ENCODE assay signal across 25 cellular contexts in the genomic region with DNA sequence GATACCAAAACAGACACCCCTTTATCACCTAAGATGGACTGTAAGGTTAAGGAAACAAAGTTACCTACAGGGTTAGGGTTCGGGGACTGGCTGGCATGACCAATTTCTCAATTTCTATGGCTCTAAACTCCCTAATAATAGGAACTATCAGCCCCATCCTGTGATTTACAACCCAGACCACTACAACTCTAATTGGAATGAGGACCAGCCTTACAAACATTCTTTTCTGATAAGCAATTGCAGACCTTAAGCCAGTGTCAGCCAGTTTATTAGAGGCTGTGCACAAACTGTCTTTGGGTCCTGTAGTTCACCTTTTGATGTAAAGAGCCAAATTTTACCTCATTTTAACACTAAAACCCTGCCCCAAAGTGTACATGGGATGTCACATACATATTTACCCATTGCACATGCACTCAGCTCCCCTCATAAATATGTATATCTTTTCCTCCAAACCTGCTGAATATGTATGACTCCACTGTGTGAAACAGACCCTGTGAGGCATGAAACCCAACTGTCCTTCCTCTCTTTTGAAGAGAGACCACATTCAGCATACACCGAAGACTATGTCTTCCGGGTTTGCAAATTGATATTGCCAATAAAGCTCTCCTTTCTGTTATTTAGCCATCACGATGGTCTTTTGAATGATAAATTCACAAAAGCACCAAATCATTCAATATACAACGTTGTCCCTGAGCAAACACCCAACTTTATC. TPM values are rescaled to one million over a fixed set of nuclear protein-coding genes. Genes with fewer than 3 reads are reported as not detected.
DNase-seq lines count a peak whose midpoint lies in the region; ATAC-seq, FAIRE-seq and TF ChIP-seq lines count a peak whose summit lies in the region.
"Had no signal": no experiment of that assay in that cellular context is flagged by ENCODE, and none has a peak within 500 bp of the region (broad histone marks: within the 10 kb centered on the region; RNA-seq: fewer than 3 reads in every experiment).

No MANE protein-coding gene starts in this region.

- H3K4me2 ChIP-seq in keratinocyte (ENCODE audit: control insufficient read depth, extremely low read depth, insufficient read depth, low read depth, low read length): no peak overlapping the region
- H3K4me2 ChIP-seq: hepatocyte had no signal

- H3K9me1 ChIP-seq in keratinocyte (ENCODE audit: control insufficient read depth, extremely low read depth, insufficient read depth, low read length): no peaks in the 10 kb centered on the region

- ATAC-seq in GM18502 (IDR thresholded peaks at IDR 0.05; ENCODE audit: poor library complexity, unreplicated experiment): peak; percentile 80
- peak; percentile 57 for ATAC-seq in GM21619 (IDR thresholded peaks at IDR 0.05; ENCODE audit: unreplicated experiment)
- ATAC-seq in HG03460 (IDR thresholded peaks at IDR 0.05; ENCODE audit: unreplicated experiment): peak; percentile 57
- ATAC-seq in activated naive CD4-positive, alpha-beta T cell treated with anti-CD3 and anti-CD28 coated beads, Interleukin-2, amount 50 U/mL, for 72 hours: no peak
- no peak for ATAC-seq in HG02885 (IDR thresholded peaks at IDR 0.05; ENCODE audit: poor library complexity, unreplicated experiment)
- ATAC-seq: activated T-cell treated with anti-CD3 and anti-CD28 coated beads, Interleukin-2, amount 50 U/mL, for 72 hours; Panc1; stimulated activated effector memory CD8-positive, alpha-beta T cell treated with anti-CD3 and anti-CD28 coated beads, Interleukin-12 subunit alpha, Interleukin-12 subunit beta, amount 100 ng/mL, for 72 hours; T-cell had no signal

- no peaks in the 10 kb centered on the region for H3K9me3 ChIP-seq in keratinocyte (ENCODE audit: control insufficient read depth, low read depth, low read length)
- no peaks in the 10 kb centered on the region for H3K9me3 ChIP-seq in CD8-positive, alpha-beta memory T cell (ENCODE audit: low read length)
- H3K9me3 ChIP-seq: BE2C, left ventricle myocardium inferior, right atrium auricular region, vagina had no signal

- H3K36me3 Mint-ChIP-seq in activated naive CD4-positive, alpha-beta T cell treated with anti-CD3 and anti-CD28 coated beads, Interleukin-2, amount 50 U/mL, for 72 hours: no peaks in the 10 kb centered on the region
- no peaks in the 10 kb centered on the region for H3K36me3 Mint-ChIP-seq in CD8-positive, alpha-beta memory T cell
- H3K36me3 Mint-ChIP-seq: stimulated activated effector memory CD8-positive, alpha-beta T cell treated with anti-CD3 and anti-CD28 coated beads, Interleukin-12 subunit alpha, Interleukin-12 subunit beta, amount 100 ng/mL, for 72 hours; T-cell had no signal

- peaks cover 13 to 25% of the 10 kb centered on the region in 2 donors for H3K27me3 Mint-ChIP-seq in CD8-positive, alpha-beta memory T cell

- no peak for TF ChIP-seq CTCF in keratinocyte (optimal IDR thresholded peaks at IDR 0.05 in 1 of 3, IDR thresholded peaks at IDR 0.05 in 1 of 3, conservative IDR thresholded peaks at IDR 0.05 in 1 of 3; ENCODE audit: extremely low read depth in 1 of 3, insufficient read depth in 2 of 3, low read length in 3 of 3)
- no peak for TF ChIP-seq CTCF in GM13977 (IDR thresholded peaks at IDR 0.05; ENCODE audit: extremely low read depth, insufficient read depth, missing control alignments)

- dilution Hi-C loops in keratinocyte (cut with MboI; ENCODE audit: extremely low pct_ligation_motif_present, low sequenced_read_pairs): no loop called here

- H3K79me2 ChIP-seq in keratinocyte (ENCODE audit: control insufficient read depth, insufficient read depth, low read length): no peaks in the 10 kb centered on the region
- H3K79me2 ChIP-seq: hepatocyte had no signal

- H3K4me1 Mint-ChIP-seq in CD8-positive, alpha-beta memory T cell: no peaks in the 10 kb centered on the region
- H3K4me1 Mint-ChIP-seq: nephron; stimulated activated effector memory CD8-positive, alpha-beta T cell treated with anti-CD3 and anti-CD28 coated beads, Interleukin-12 subunit alpha, Interleukin-12 subunit beta, amount 100 ng/mL, for 72 hours; T-cell had no signal

- no peak overlapping the region for H3K4me3 Mint-ChIP-seq in CD8-positive, alpha-beta memory T cell
- H3K4me3 Mint-ChIP-seq: activated T-cell treated with anti-CD3 and anti-CD28 coated beads, Interleukin-2, amount 50 U/mL, for 72 hours; nephron; stimulated activated effector memory CD8-positive, alpha-beta T cell treated with anti-CD3 and anti-CD28 coated beads, Interleukin-12 subunit alpha, Interleukin-12 subunit beta, amount 100 ng/mL, for 72 hours; T-cell had no signal

- no peaks in the 10 kb centered on the region for H3K9me3 Mint-ChIP-seq in activated naive CD4-positive, alpha-beta T cell treated with anti-CD3 and anti-CD28 coated beads, Interleukin-2, amount 50 U/mL, for 72 hours
- H3K9me3 Mint-ChIP-seq in CD8-positive, alpha-beta memory T cell: no peaks in the 10 kb centered on the region
- H3K9me3 Mint-ChIP-seq: activated T-cell treated with anti-CD3 and anti-CD28 coated beads, Interleukin-2, amount 50 U/mL, for 72 hours; nephron; stimulated activated effector memory CD8-positive, alpha-beta T cell treated with anti-CD3 and anti-CD28 coated beads, Interleukin-12 subunit alpha, Interleukin-12 subunit beta, amount 100 ng/mL, for 72 hours; T-cell had no signal

- no peak for DNase-seq in keratinocyte (ENCODE audit: low read depth, low spot score)
- no peak for DNase-seq in GM13977 (ENCODE audit: low spot score)
- no peak for DNase-seq in activated naive CD4-positive, alpha-beta T cell treated with anti-CD3 and anti-CD28 coated beads, Interleukin-2, amount 50 U/mL, for 72 hours (ENCODE audit: low spot score in 2 of 2)
- no peak for DNase-seq in CD8-positive, alpha-beta memory T cell
- DNase-seq: activated CD4-positive, alpha-beta T cell treated with anti-CD3 and anti-CD28 coated beads for 4 hours; activated T-cell treated with anti-CD3 and anti-CD28 coated beads, Interleukin-2, amount 50 U/mL, for 72 hours; BE2C; DMS79 treated with DMSO at 0.1 percent for 48 hours; MV-4-11; NCI-H345; stimulated activated CD4-positive, alpha-beta T cell treated with anti-CD3 and anti-CD28 coated beads, Interleukin-4, amount 100 ng/mL, for 1 hour; T-cell had no signal

- H3K27ac Mint-ChIP-seq in activated naive CD4-positive, alpha-beta T cell treated with anti-CD3 and anti-CD28 coated beads, Interleukin-2, amount 50 U/mL, for 72 hours: no peak overlapping the region
- no peak overlapping the region for H3K27ac Mint-ChIP-seq in CD8-positive, alpha-beta memory T cell
- H3K27ac Mint-ChIP-seq: activated T-cell treated with anti-CD3 and anti-CD28 coated beads, Interleukin-2, amount 50 U/mL, for 72 hours; nephron; stimulated activated effector memory CD8-positive, alpha-beta T cell treated with anti-CD3 and anti-CD28 coated beads, Interleukin-12 subunit alpha, Interleukin-12 subunit beta, amount 100 ng/mL, for 72 hours; T-cell had no signal

- H3K4me3 ChIP-seq in keratinocyte (ENCODE audit: control insufficient read depth in 2 of 3, extremely low read depth in 1 of 3, insufficient read depth in 2 of 3, low read depth in 1 of 3, low read length in 3 of 3): no peak overlapping the region
- H3K4me3 ChIP-seq in CD8-positive, alpha-beta memory T cell (ENCODE audit: low read length): no peak overlapping the region
- H3K4me3 ChIP-seq: coronary artery, hepatocyte, left ventricle myocardium inferior, right atrium auricular region, vagina had no signal

- no peak overlapping the region for H2AFZ ChIP-seq in keratinocyte (ENCODE audit: control insufficient read depth, low read length)
- H2AFZ ChIP-seq: hepatocyte had no signal

- CTCF ChIA-PET in CD8-positive, alpha-beta memory T cell (lab: Charles Lee): no interaction called here

- peaks cover 7% of the 10 kb centered on the region for H3K4me1 ChIP-seq in keratinocyte (ENCODE audit: control insufficient read depth, extremely low read depth, insufficient read depth, low read length)
- H3K4me1 ChIP-seq in CD8-positive, alpha-beta memory T cell (ENCODE audit: insufficient read depth, low read length): no peaks in the 10 kb centered on the region
- H3K4me1 ChIP-seq: vagina had no signal

- no peaks in the 10 kb centered on the region for H3K36me3 ChIP-seq in keratinocyte (ENCODE audit: control insufficient read depth in 2 of 2, extremely low read depth in 1 of 2, insufficient read depth in 2 of 2, low read length in 2 of 2)
- H3K36me3 ChIP-seq in CD8-positive, alpha-beta memory T cell (ENCODE audit: insufficient read depth, low read length): no peaks in the 10 kb centered on the region
- H3K36me3 ChIP-seq: BE2C, left ventricle myocardium inferior, right atrium auricular region, vagina had no signal

- in situ Hi-C loops in GM13977 (cut with MboI; ENCODE audit: low pct_unique_long_range_greater_than_20kb, low sequenced_read_pairs, unreplicated experiment): no loop called here

- no peaks in the 10 kb centered on the region for H3K27me3 ChIP-seq in keratinocyte (ENCODE audit: control insufficient read depth, extremely low read depth, insufficient read depth, low read length)
- no peaks in the 10 kb centered on the region for H3K27me3 ChIP-seq in CD8-positive, alpha-beta memory T cell (ENCODE audit: insufficient read depth, low read length, poor library complexity, severe bottlenecking)
- H3K27me3 ChIP-seq: BE2C, hepatocyte, right atrium auricular region, vagina had no signal

- no peak overlapping the region for H3K27ac ChIP-seq in keratinocyte (ENCODE audit: control insufficient read depth, insufficient read depth, low read length)
- no peak overlapping the region for H3K27ac ChIP-seq in CD8-positive, alpha-beta memory T cell (ENCODE audit: low read depth, low read length)
- H3K27ac ChIP-seq: coronary artery, hepatocyte, left ventricle myocardium inferior, right atrium auricular region, vagina had no signal

- H3K9ac ChIP-seq in keratinocyte (ENCODE audit: control insufficient read depth, extremely low read depth, insufficient read depth, low read length): no peak overlapping the region

- POLR2A ChIA-PET in CD8-positive, alpha-beta memory T cell (lab: Charles Lee): no interaction called here

- FAIRE-seq in keratinocyte (lab: Jason Lieb, UNC): peak; percentile 32
- FAIRE-seq: GM12891 had no signal

- H4K20me1 ChIP-seq in keratinocyte (ENCODE audit: control insufficient read depth, extremely low read depth, insufficient read depth, low read length): no peaks in the 10 kb centered on the region

RNA-seq across cellular contexts. Expression of a gene that starts 7.3 kb away (rescaled TPM):
- 1,015 to 1,448 TPM (median 1,185 TPM) in 3 replicates for polyA plus RNA-seq in keratinocyte
- polyA plus RNA-seq in keratinocyte (2011; ENCODE audit: low read depth): 1,793 TPM
- polyA plus RNA-seq in keratinocyte (2011; cell fraction: cytosol; rRNA removed): 533 and 538 TPM in 2 replicates
- 3,620 and 3,834 TPM in 2 replicates for polyA plus RNA-seq in keratinocyte (2011; cell fraction: nucleus; rRNA removed)
- polyA plus RNA-seq in keratinocyte (2012; ENCODE audit: low replicate concordance): 892 and 931 TPM in 2 replicates
- 975 to 1,428 TPM (median 1,262 TPM) in 3 replicates for polyA minus RNA-seq in keratinocyte
- polyA minus RNA-seq in keratinocyte (2011; cell fraction: cytosol; rRNA and poly(A)+ RNA removed): 644 TPM
- 2,331 and 3,661 TPM in 2 replicates for polyA minus RNA-seq in keratinocyte (2011; cell fraction: nucleus; rRNA and poly(A)+ RNA removed)
- total RNA-seq in activated naive CD4-positive, alpha-beta T cell treated with anti-CD3 and anti-CD28 coated beads, Interleukin-2, amount 50 U/mL, for 72 hours: 10 to 100 TPM; 38.5 to 81.4 TPM
- total RNA-seq in CD8-positive, alpha-beta memory T cell: 10 to 100 TPM; 15.2 to 15.3 TPM
- 5.3 TPM for polyA plus RNA-seq in CD8-positive, alpha-beta memory T cell

Comparison
In these comparisons a context has a peak if more than half of its experiments do, and no peak if none do; other contexts are left out.
1. ATAC-seq: peak in GM18502 (single experiment), GM21619 (single experiment) and HG03460 (single experiment); none in activated naive CD4-positive, alpha-beta T cell treated with anti-CD3 and anti-CD28 coated beads, Interleukin-2, amount 50 U/mL, for 72 hours (0 of 2) and HG02885 (single experiment).